In genomic region chr14:44961730-44962572, GRCh38 we compare ENCODE assay signal across 1 cellular context.
TF ChIP-seq lines count a peak whose summit lies in the region.

A gene with protein sequence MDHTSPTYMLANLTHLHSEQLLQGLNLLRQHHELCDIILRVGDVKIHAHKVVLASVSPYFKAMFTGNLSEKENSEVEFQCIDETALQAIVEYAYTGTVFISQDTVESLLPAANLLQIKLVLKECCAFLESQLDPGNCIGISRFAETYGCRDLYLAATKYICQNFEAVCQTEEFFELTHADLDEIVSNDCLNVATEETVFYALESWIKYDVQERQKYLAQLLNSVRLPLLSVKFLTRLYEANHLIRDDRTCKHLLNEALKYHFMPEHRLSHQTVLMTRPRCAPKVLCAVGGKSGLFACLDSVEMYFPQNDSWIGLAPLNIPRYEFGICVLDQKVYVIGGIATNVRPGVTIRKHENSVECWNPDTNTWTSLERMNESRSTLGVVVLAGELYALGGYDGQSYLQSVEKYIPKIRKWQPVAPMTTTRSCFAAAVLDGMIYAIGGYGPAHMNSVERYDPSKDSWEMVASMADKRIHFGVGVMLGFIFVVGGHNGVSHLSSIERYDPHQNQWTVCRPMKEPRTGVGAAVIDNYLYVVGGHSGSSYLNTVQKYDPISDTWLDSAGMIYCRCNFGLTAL (minus strand): TSS chr14:44961947. CDS start chr14:44945928, 16,019 bp downstream.
TSS of gene TOGARAM1 (plus strand) at chr14:44962190. CDS start at chr14:44962422, 232 bp downstream.

TF ChIP-seq in HepG2, 621 proteins besides CTCF, POLR2A, EP300 and RAD21 (continued from another document and continues in another):
- TF ChIP-seq ZNF430 (CRISPR knock-in tag; IDR thresholded peaks at IDR 0.05), result 0 out of 2 replicates have a peak, but pooled peaks have one; percentile 39
- peak; percentile 75; the same call in 1 of the 2 replicates for TF ChIP-seq AFF4 (CRISPR knock-in tag; IDR thresholded peaks at IDR 0.05)
- TF ChIP-seq GATAD2A (CRISPR knock-in tag; IDR thresholded peaks at IDR 0.05), result peak; percentile 44; the same call in 1 of the 2 replicates
- peak; percentile 17 for TF ChIP-seq SIX4 (CRISPR knock-in tag; IDR thresholded peaks at IDR 0.05)
- TF ChIP-seq MAFF (IDR thresholded peaks at IDR 0.05; ENCODE audit: low read depth, low read length), result 0 out of 2 replicates have a peak, but pooled peaks have one; percentile 5
- TF ChIP-seq, protein P1, sequence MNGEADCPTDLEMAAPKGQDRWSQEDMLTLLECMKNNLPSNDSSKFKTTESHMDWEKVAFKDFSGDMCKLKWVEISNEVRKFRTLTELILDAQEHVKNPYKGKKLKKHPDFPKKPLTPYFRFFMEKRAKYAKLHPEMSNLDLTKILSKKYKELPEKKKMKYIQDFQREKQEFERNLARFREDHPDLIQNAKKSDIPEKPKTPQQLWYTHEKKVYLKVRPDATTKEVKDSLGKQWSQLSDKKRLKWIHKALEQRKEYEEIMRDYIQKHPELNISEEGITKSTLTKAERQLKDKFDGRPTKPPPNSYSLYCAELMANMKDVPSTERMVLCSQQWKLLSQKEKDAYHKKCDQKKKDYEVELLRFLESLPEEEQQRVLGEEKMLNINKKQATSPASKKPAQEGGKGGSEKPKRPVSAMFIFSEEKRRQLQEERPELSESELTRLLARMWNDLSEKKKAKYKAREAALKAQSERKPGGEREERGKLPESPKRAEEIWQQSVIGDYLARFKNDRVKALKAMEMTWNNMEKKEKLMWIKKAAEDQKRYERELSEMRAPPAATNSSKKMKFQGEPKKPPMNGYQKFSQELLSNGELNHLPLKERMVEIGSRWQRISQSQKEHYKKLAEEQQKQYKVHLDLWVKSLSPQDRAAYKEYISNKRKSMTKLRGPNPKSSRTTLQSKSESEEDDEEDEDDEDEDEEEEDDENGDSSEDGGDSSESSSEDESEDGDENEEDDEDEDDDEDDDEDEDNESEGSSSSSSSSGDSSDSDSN (CRISPR knock-in tag; IDR thresholded peaks at IDR 0.05), result peak; percentile 34; the same call in 1 of the 2 replicates
- TF ChIP-seq ARHGAP35 (CRISPR knock-in tag; IDR thresholded peaks at IDR 0.05; ENCODE audit: borderline replicate concordance), result no peak
- TF ChIP-seq ZSCAN22 (CRISPR knock-in tag; IDR thresholded peaks at IDR 0.05), result no peak
- TF ChIP-seq, protein P2, sequence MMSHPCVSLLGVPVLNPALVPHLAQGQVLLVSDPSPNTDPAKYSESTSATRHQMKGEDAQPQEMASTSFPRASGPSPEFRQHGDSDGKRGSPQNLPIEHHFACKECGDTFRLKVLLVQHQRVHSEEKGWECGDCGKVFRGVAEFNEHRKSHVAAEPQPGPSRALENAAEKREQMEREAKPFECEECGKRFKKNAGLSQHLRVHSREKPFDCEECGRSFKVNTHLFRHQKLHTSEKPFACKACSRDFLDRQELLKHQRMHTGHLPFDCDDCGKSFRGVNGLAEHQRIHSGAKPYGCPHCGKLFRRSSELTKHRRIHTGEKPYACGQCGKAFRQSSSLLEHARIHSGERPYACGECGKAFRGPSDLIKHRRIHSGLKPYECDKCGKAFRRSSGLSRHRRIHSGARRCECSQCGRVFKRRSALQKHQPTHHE (CRISPR knock-in tag; IDR thresholded peaks at IDR 0.05; ENCODE audit: borderline replicate concordance), result 0 out of 2 replicates have a peak, but pooled peaks have one; percentile 21
- 0 out of 2 replicates have a peak, but pooled peaks have one; percentile 78 for TF ChIP-seq ZFP36L1 (CRISPR knock-in tag; IDR thresholded peaks at IDR 0.05)
- TF ChIP-seq ZNF501 (CRISPR knock-in tag; IDR thresholded peaks at IDR 0.05), result peak; percentile 73; the same call in 1 of the 2 replicates
- no peak for TF ChIP-seq NR3C1 (CRISPR knock-in tag; IDR thresholded peaks at IDR 0.05)
- peak; percentile 26; the same call in 1 of the 2 replicates for TF ChIP-seq MEIS1 (CRISPR knock-in tag; IDR thresholded peaks at IDR 0.05; ENCODE audit: borderline replicate concordance)
- peak; percentile 24; the same call in 1 of the 2 replicates for TF ChIP-seq ZHX2 (IDR thresholded peaks at IDR 0.05; ENCODE audit: low read depth)
- 0 out of 2 replicates have a peak, but pooled peaks have one; percentile 51 for TF ChIP-seq ZHX2 (CRISPR knock-in tag; IDR thresholded peaks at IDR 0.05; ENCODE audit: borderline replicate concordance)
- 0 out of 2 replicates have a peak, but pooled peaks have one; percentile 69 for TF ChIP-seq DNMT3B (CRISPR knock-in tag; conservative IDR thresholded peaks at IDR 0.05)
- no peak for TF ChIP-seq CHD4 (IDR thresholded peaks at IDR 0.05; ENCODE audit: borderline replicate concordance, low read length)
- TF ChIP-seq ZFYVE20 (CRISPR knock-in tag; IDR thresholded peaks at IDR 0.05; ENCODE audit: borderline replicate concordance, low read depth), result no peak
- TF ChIP-seq BRD4 (CRISPR knock-in tag; IDR thresholded peaks at IDR 0.05), result no peak
- TF ChIP-seq NAIF1 (CRISPR knock-in tag; IDR thresholded peaks at IDR 0.05; ENCODE audit: borderline replicate concordance), result 0 out of 2 replicates have a peak, but pooled peaks have one; percentile 76
- TF ChIP-seq DMAP1 (CRISPR knock-in tag; IDR thresholded peaks at IDR 0.05), result peak; percentile 76
- peak; percentile 95 for TF ChIP-seq HCFC1 (IDR thresholded peaks at IDR 0.05; ENCODE audit: low read depth, low read length)
- TF ChIP-seq PBX2 (CRISPR knock-in tag; IDR thresholded peaks at IDR 0.05), result no peak
- TF ChIP-seq TAF1 (CRISPR knock-in tag; IDR thresholded peaks at IDR 0.05), result peak; percentile 83
- TF ChIP-seq ZNF792 (CRISPR knock-in tag; IDR thresholded peaks at IDR 0.05), result peak; percentile 72
- TF ChIP-seq ZSCAN25 (CRISPR knock-in tag; IDR thresholded peaks at IDR 0.05), result peak; percentile 80
- no peak for TF ChIP-seq ZNF10 (CRISPR knock-in tag; IDR thresholded peaks at IDR 0.05; ENCODE audit: borderline replicate concordance, low read depth)
- TF ChIP-seq MNT (IDR thresholded peaks at IDR 0.05), result peak; percentile 88
- no peak for TF ChIP-seq ZNF282 (IDR thresholded peaks at IDR 0.05; ENCODE audit: partially characterized antibody)
- TF ChIP-seq MIER2 (CRISPR knock-in tag; IDR thresholded peaks at IDR 0.05), result no peak; the same call in 1 of the 2 replicates
- TF ChIP-seq NCOR1 (IDR thresholded peaks at IDR 0.05; ENCODE audit: borderline replicate concordance, low read length), result peak; percentile 63; the same call in 1 of the 2 replicates
- 0 out of 2 replicates have a peak, but pooled peaks have one; percentile 61 for TF ChIP-seq ZNF879 (CRISPR knock-in tag; IDR thresholded peaks at IDR 0.05)
- peak; percentile 47; the same call in 1 of the 2 replicates for TF ChIP-seq CBX5 (CRISPR knock-in tag; IDR thresholded peaks at IDR 0.05; ENCODE audit: borderline replicate concordance)
- TF ChIP-seq GPN1 (CRISPR knock-in tag; IDR thresholded peaks at IDR 0.05; ENCODE audit: borderline replicate concordance), result no peak
- peak; percentile 79 for TF ChIP-seq TARDBP (CRISPR knock-in tag; IDR thresholded peaks at IDR 0.05)
- TF ChIP-seq LCORL (IDR thresholded peaks at IDR 0.05), result no peak
- TF ChIP-seq LCORL (CRISPR knock-in tag; IDR thresholded peaks at IDR 0.05), result peak; percentile 53; the same call in 1 of the 2 replicates
- peak; percentile 76; the same call in 1 of the 2 replicates for TF ChIP-seq ZNF747 (CRISPR knock-in tag; IDR thresholded peaks at IDR 0.05; ENCODE audit: borderline replicate concordance)
- peak; percentile 53; the same call in 1 of the 2 replicates for TF ChIP-seq ZNF878 (CRISPR knock-in tag; IDR thresholded peaks at IDR 0.05)
- TF ChIP-seq FOXA3 (CRISPR knock-in tag; IDR thresholded peaks at IDR 0.05), result peak; percentile 82
- TF ChIP-seq ZNF776 (CRISPR knock-in tag; IDR thresholded peaks at IDR 0.05), result peak; percentile 82; the same call in 1 of the 2 replicates
- no peak for TF ChIP-seq PAX8 (CRISPR knock-in tag; IDR thresholded peaks at IDR 0.05; ENCODE audit: borderline replicate concordance)
- TF ChIP-seq DDIT3 (CRISPR knock-in tag; IDR thresholded peaks at IDR 0.05), result no peak
- peak; percentile 30; the same call in 1 of the 2 replicates for TF ChIP-seq SALL2 (CRISPR knock-in tag; IDR thresholded peaks at IDR 0.05)
- peak; percentile 40; the same call in 1 of the 2 replicates for TF ChIP-seq PHF21A (CRISPR knock-in tag; IDR thresholded peaks at IDR 0.05)
- TF ChIP-seq HOXA5 (CRISPR knock-in tag; IDR thresholded peaks at IDR 0.05), result 0 out of 2 replicates have a peak, but pooled peaks have one; percentile 7
- TF ChIP-seq GATA4 (IDR thresholded peaks at IDR 0.05; ENCODE audit: borderline replicate concordance, low read depth), result peak; percentile 39; the same call in 1 of the 2 replicates
